21 cellular contexts compared by ENCODE assay signal in genomic region chr22:42066937-42067336, GRCh38. TPM values are rescaled to one million over a fixed set of nuclear protein-coding genes. Genes with fewer than 3 reads are reported as not detected.
DNase-seq lines count a peak whose midpoint lies in the region; FAIRE-seq and TF ChIP-seq lines count a peak whose summit lies in the region.
"Had no signal": no experiment of that assay in that cellular context is flagged by ENCODE, and none has a peak within 500 bp of the region (broad histone marks: within the 10 kb centered on the region; RNA-seq: fewer than 3 reads in every experiment).

No MANE protein-coding gene starts in this region.

- H3K36me3 Mint-ChIP-seq in activated T-helper 2 cell treated with anti-CD3 and anti-CD28 coated beads, Interferon-gamma antibody, Interleukin-2, Interleukin-4, amounts not matched to agents 10 μg/mL and 5 μg/mL and 100 μg/mL, durations not matched to agents 14 hours and 24 hours and 36 hours (ENCODE audit: low read depth) = peaks cover 47% of the 10 kb centered on the region
- peaks cover 17% of the 10 kb centered on the region for H3K36me3 Mint-ChIP-seq in type B pancreatic cell

- H3K27ac ChIP-seq in kidney (ENCODE audit: low read depth in 2 of 2, low read length in 2 of 2) (no peak overlapping the region), uterus (no peak overlapping the region)
- H3K27ac ChIP-seq: HL-60, KMS-11, SJCRH30 had no signal

- H3K9me3 ChIP-seq in kidney (ENCODE audit: control insufficient read depth in 1 of 2, low read length in 2 of 2) (no peaks in the 10 kb centered on the region), uterus (no peaks in the 10 kb centered on the region)
- H3K9me3 ChIP-seq: SJCRH30 had no signal

- intact Hi-C loops in activated T-helper 2 cell treated with anti-CD3 and anti-CD28 coated beads, Interferon-gamma antibody, Interleukin-2, Interleukin-4, amounts not matched to agents 10 μg/mL and 5 μg/mL and 100 μg/mL, durations not matched to agents 14 hours and 24 hours and 36 hours (cut with micrococcal nuclease) = no loop called here
- intact Hi-C loops in kidney (cut with DNase I) = no loop called here
- intact Hi-C loops in uterus (cut with DNase I; ENCODE audit: low total_unique reads) = no loop called here

- H3K4me1 Mint-ChIP-seq in activated T-helper 2 cell treated with anti-CD3 and anti-CD28 coated beads, Interferon-gamma antibody, Interleukin-2, Interleukin-4, amounts not matched to agents 10 μg/mL and 5 μg/mL and 100 μg/mL, durations not matched to agents 14 hours and 24 hours and 36 hours (ENCODE audit: low read depth) = peaks cover 20% of the 10 kb centered on the region
- H3K4me1 Mint-ChIP-seq in type B pancreatic cell (ENCODE audit: unreplicated experiment) = peaks cover 12% of the 10 kb centered on the region

- no peak for TF ChIP-seq POLR2A in uterus (IDR thresholded peaks at IDR 0.05)

- no peak for FAIRE-seq in kidney (lab: Jason Lieb, UNC)
- FAIRE-seq: D721Med, H54 had no signal

- H3K9ac ChIP-seq in kidney (ENCODE audit: low read length in 2 of 2) = no peak overlapping the region
- H3K9ac ChIP-seq: KMS-11 had no signal

- no peaks in the 10 kb centered on the region for H3K27me3 Mint-ChIP-seq in activated T-helper 2 cell treated with anti-CD3 and anti-CD28 coated beads, Interferon-gamma antibody, Interleukin-2, Interleukin-4, amounts not matched to agents 10 μg/mL and 5 μg/mL and 100 μg/mL, durations not matched to agents 14 hours and 24 hours and 36 hours (ENCODE audit: low read depth)
- H3K27me3 Mint-ChIP-seq in type B pancreatic cell = no peaks in the 10 kb centered on the region
- H3K27me3 Mint-ChIP-seq: IgD-negative memory B cell had no signal

- no peaks in the 10 kb centered on the region for H3K9me3 Mint-ChIP-seq in activated T-helper 2 cell treated with anti-CD3 and anti-CD28 coated beads, Interferon-gamma antibody, Interleukin-2, Interleukin-4, amounts not matched to agents 10 μg/mL and 5 μg/mL and 100 μg/mL, durations not matched to agents 14 hours and 24 hours and 36 hours
- no peaks in the 10 kb centered on the region for H3K9me3 Mint-ChIP-seq in type B pancreatic cell
- H3K9me3 Mint-ChIP-seq: IgD-negative memory B cell had no signal

- TF ChIP-seq CTCF in kidney (IDR thresholded peaks at IDR 0.05; ENCODE audit: borderline replicate concordance, extremely low read depth, insufficient read depth) (no peak), type B pancreatic cell (conservative IDR thresholded peaks at IDR 0.05) (no peak), uterus (IDR thresholded peaks at IDR 0.05) (no peak)

- H3K36me3 ChIP-seq in kidney (ENCODE audit: control insufficient read depth in 1 of 2, insufficient read depth in 2 of 2, low read length in 2 of 2) (peaks cover 0 to 6% of the 10 kb centered on the region in 2 donors), uterus (no peaks in the 10 kb centered on the region)
- H3K36me3 ChIP-seq: SJCRH30 had no signal

- H3K4me1 ChIP-seq in kidney (ENCODE audit: control insufficient read depth in 1 of 2, insufficient read depth in 1 of 2, low read depth in 1 of 2, low read length in 2 of 2) (peaks cover 9 to 16% of the 10 kb centered on the region in 2 donors), uterus (peaks cover 0 to 5% of the 10 kb centered on the region in 2 donors)
- H3K4me1 ChIP-seq: SJCRH30 had no signal

- no peak overlapping the region for H3K4me3 Mint-ChIP-seq in activated T-helper 2 cell treated with anti-CD3 and anti-CD28 coated beads, Interferon-gamma antibody, Interleukin-2, Interleukin-4, amounts not matched to agents 10 μg/mL and 5 μg/mL and 100 μg/mL, durations not matched to agents 14 hours and 24 hours and 36 hours (ENCODE audit: low read depth)
- H3K4me3 Mint-ChIP-seq in type B pancreatic cell = no peak overlapping the region

- H3K4me3 ChIP-seq in kidney (ENCODE audit: low read length in 2 of 2) (no peak overlapping the region), uterus (no peak overlapping the region)
- H3K4me3 ChIP-seq: SJCRH30 had no signal

- no peak overlapping the region for H3K27ac Mint-ChIP-seq in activated T-helper 2 cell treated with anti-CD3 and anti-CD28 coated beads, Interferon-gamma antibody, Interleukin-2, Interleukin-4, amounts not matched to agents 10 μg/mL and 5 μg/mL and 100 μg/mL, durations not matched to agents 14 hours and 24 hours and 36 hours
- H3K27ac Mint-ChIP-seq in type B pancreatic cell = no peak overlapping the region

- H3K27me3 ChIP-seq in uterus = no peaks in the 10 kb centered on the region
- H3K27me3 ChIP-seq: SJCRH30 had no signal

- DNase-seq in activated effector memory CD4-positive, alpha-beta T cell treated with anti-CD3 and anti-CD28 coated beads, Interleukin-2, amount 50 U/mL, for 16 hours = peak; percentile 52
- DNase-seq in activated effector memory CD4-positive, alpha-beta T cell treated with Interleukin-2 at 50 U/mL for 16 hours = no peak
- DNase-seq in activated T-helper 2 cell treated with anti-CD3 and anti-CD28 coated beads, Interferon-gamma antibody, Interleukin-2, Interleukin-4, amounts not matched to agents 10 μg/mL and 5 μg/mL and 100 μg/mL, durations not matched to agents 14 hours and 24 hours and 36 hours (ENCODE audit: low spot score) = peak; percentile 7
- DNase-seq in kidney (peak; percentile 53), type B pancreatic cell (ENCODE audit: extremely low spot score, unreplicated experiment) (peak; percentile 55), NCI-H1930 (lab: John Stamatoyannopoulos, UW) (no peak), uterus (no peak), hepatic stellate cell (ENCODE audit: low spot score) (no peak)
- DNase-seq: 8988T, ACHN, MM.1S, NCI-H2081, NCI-H226, NCI-H524, NCI-H748 treated with DMSO at 0.1 percent for 48 hours, SJCRH30 had no signal

RNA-seq across cellular contexts. Expression of gene NAGA, which starts 3.7 kb away (rescaled TPM):
- total RNA-seq in activated T-helper 2 cell treated with anti-CD3 and anti-CD28 coated beads, Interferon-gamma antibody, Interleukin-2, Interleukin-4, amounts not matched to agents 10 μg/mL and 5 μg/mL and 100 μg/mL, durations not matched to agents 14 hours and 24 hours and 36 hours = 38.8 and 44.9 TPM in 2 replicates
- total RNA-seq in kidney (29.8 TPM), type B pancreatic cell (ENCODE audit: low replicate concordance) (24.1 and 35.9 TPM in 2 replicates), uterus (10 to 100 TPM in 3 of 4 donors, 1 to 10 TPM in 1; 9.5 to 44.0 (median 28.8) TPM)
- polyA plus RNA-seq in kidney (ENCODE audit: insufficient read depth, low read depth, low replicate concordance) = 27.0 TPM

RNA-seq across cellular contexts. Expression of gene PHETA2, which starts 7.1 kb away (rescaled TPM):
- total RNA-seq in activated T-helper 2 cell treated with anti-CD3 and anti-CD28 coated beads, Interferon-gamma antibody, Interleukin-2, Interleukin-4, amounts not matched to agents 10 μg/mL and 5 μg/mL and 100 μg/mL, durations not matched to agents 14 hours and 24 hours and 36 hours = 5.6 and 5.7 TPM in 2 replicates
- 10.4 TPM for total RNA-seq in kidney
- 6.3 TPM for polyA plus RNA-seq in kidney (ENCODE audit: insufficient read depth, low read depth, low replicate concordance)
- total RNA-seq in type B pancreatic cell (ENCODE audit: low replicate concordance) = 4.1 and 11.9 TPM in 2 replicates
- total RNA-seq in uterus = 10 to 100 TPM; 16.8 to 39.7 (median 18.7) TPM
- total RNA-seq: SJCRH30 had no signal

RNA-seq across cellular contexts. Expression of gene SMDT1, which starts 12.6 kb away (rescaled TPM):
- 65.1 and 69.7 TPM in 2 replicates for total RNA-seq in activated T-helper 2 cell treated with anti-CD3 and anti-CD28 coated beads, Interferon-gamma antibody, Interleukin-2, Interleukin-4, amounts not matched to agents 10 μg/mL and 5 μg/mL and 100 μg/mL, durations not matched to agents 14 hours and 24 hours and 36 hours
- total RNA-seq in kidney = 113 TPM
- polyA plus RNA-seq in kidney (ENCODE audit: insufficient read depth, low read depth, low replicate concordance) = 264 TPM
- 80.6 and 102 TPM in 2 replicates for total RNA-seq in type B pancreatic cell (ENCODE audit: low replicate concordance)
- total RNA-seq in uterus = 10 to 100 TPM in 3 of 4 donors, 1 to 10 TPM in 1; 8.3 to 98.0 (median 33.2) TPM

RNA-seq across cellular contexts. Expression of gene NDUFA6, which starts 23.6 kb away (rescaled TPM):
- total RNA-seq in activated T-helper 2 cell treated with anti-CD3 and anti-CD28 coated beads, Interferon-gamma antibody, Interleukin-2, Interleukin-4, amounts not matched to agents 10 μg/mL and 5 μg/mL and 100 μg/mL, durations not matched to agents 14 hours and 24 hours and 36 hours = 92.4 and 95.1 TPM in 2 replicates
- total RNA-seq in kidney (69.0 TPM), type B pancreatic cell (ENCODE audit: low replicate concordance) (93.9 and 109 TPM in 2 replicates), uterus (100 to 1,000 TPM in 1 of 4 donors, 10 to 100 TPM in 3; 36.5 to 116 (median 46.0) TPM)
- 317 TPM for polyA plus RNA-seq in kidney (ENCODE audit: insufficient read depth, low read depth, low replicate concordance)

Comparison
In these comparisons a context has a peak if more than half of its experiments do, and no peak if none do; other contexts are left out.
1. DNase-seq: peak in activated effector memory CD4-positive, alpha-beta T cell treated with anti-CD3 and anti-CD28 coated beads, Interleukin-2, amount 50 U/mL, for 16 hours (single experiment), activated T-helper 2 cell treated with anti-CD3 and anti-CD28 coated beads, Interferon-gamma antibody, Interleukin-2, Interleukin-4, amounts not matched to agents 10 μg/mL and 5 μg/mL and 100 μg/mL, durations not matched to agents 14 hours and 24 hours and 36 hours (single experiment), kidney (single experiment) and type B pancreatic cell (single experiment); none in activated effector memory CD4-positive, alpha-beta T cell treated with Interleukin-2 at 50 U/mL for 16 hours (single experiment), NCI-H1930 (0 of 2), uterus (0 of 2) and hepatic stellate cell (single experiment).